Comparison of ENCODE assay signal across 14 cellular contexts in genomic region chr16:30969246-30969842, GRCh38. TPM values are rescaled to one million over a fixed set of nuclear protein-coding genes. Genes with fewer than 3 reads are reported as not detected.
DNase-seq lines count a peak whose midpoint lies in the region; ATAC-seq, FAIRE-seq and TF ChIP-seq lines count a peak whose summit lies in the region.
"Had no signal": no experiment of that assay in that cellular context is flagged by ENCODE, and none has a peak within 500 bp of the region (broad histone marks: within the 10 kb centered on the region; RNA-seq: fewer than 3 reads in every experiment).

No MANE protein-coding gene starts in this region.

- no TSS peak for BruUV-seq in HepG2 (replicated peaks; lab: Mats Ljungman, UMichigan)

- CTCF ChIA-PET in HepG2 (lab: Yijun Ruan, JAX; ENCODE audit: low intra/inter-chr PET ratio, low total read pairs), result no interaction called here

- H3K23ac ChIP-seq in trophoblast cell (ENCODE audit: low read length), result no peak overlapping the region

- no peak overlapping the region for H3K14ac ChIP-seq in trophoblast cell (ENCODE audit: low read length)

- no peak overlapping the region for H2AFZ ChIP-seq in HepG2 (ENCODE audit: low read length)
- no peak overlapping the region for H2AFZ ChIP-seq in trophoblast cell (ENCODE audit: insufficient read depth, low read length, poor library complexity)

- H4K20me1 ChIP-seq in HepG2 (ENCODE audit: insufficient read depth, low read length), result no peaks in the 10 kb centered on the region

- H3K4me2 ChIP-seq in HepG2 (ENCODE audit: low read depth, low read length) (no peak overlapping the region), trophoblast cell (ENCODE audit: low read length) (no peak overlapping the region)
- H3K4me2 ChIP-seq: BLaER1 had no signal

- TF ChIP-seq RAD21 in HepG2 (CRISPR knock-in tag; IDR thresholded peaks at IDR 0.05), result no peak

- WGBS in HepG2 (ENCODE audit: low lambda C conversion rate), result 95% methylated on average over 19 of the region's 19 CpGs
- 87% methylated on average over 6 of the region's 19 CpGs for WGBS in right lobe of liver (ENCODE audit: insufficient coverage, low coverage, low lambda C conversion rate, missing lambda C conversion rate)
- no CpG with 5 or more reads among the region's 19 CpGs for WGBS in trophoblast cell (ENCODE audit: extremely low coverage, insufficient coverage, insufficient read length)

- H3K4me1 ChIP-seq in HepG2 (ENCODE audit: insufficient read depth, low read length) (no peaks in the 10 kb centered on the region), right lobe of liver (no peaks in the 10 kb centered on the region), trophoblast cell (ENCODE audit: control insufficient read depth in 1 of 2, insufficient read depth in 2 of 2, low read length in 2 of 2) (no peaks in the 10 kb centered on the region)
- H3K4me1 ChIP-seq: BLaER1 had no signal

- POLR2A ChIA-PET in HepG2 (lab: Yijun Ruan, JAX), result interaction anchor here (0.7 kb wide), 1 partner anchor 401 kb away, joined by 3 read pairs; no protein-coding TSS in a partner anchor

- DNase-seq in HepG2 (ENCODE audit: low spot score) (no peak), right lobe of liver (no peak), trophoblast cell (no peak)
- DNase-seq: 8988T, DMS153, DMS79, GDM1, GOT3, H7 had no signal

- H2BK5ac ChIP-seq in trophoblast cell (ENCODE audit: low read depth, low read length, poor library complexity), result no peak overlapping the region

- H3K79me1 ChIP-seq in trophoblast cell (ENCODE audit: low read length), result no peaks in the 10 kb centered on the region

- no peak for TF ChIP-seq POLR2A in HepG2 (IDR thresholded peaks at IDR 0.05; ENCODE audit: insufficient read depth in 1 of 2, low read depth in 2 of 2, low read length in 2 of 2)
- no peak for TF ChIP-seq POLR2A in right lobe of liver (IDR thresholded peaks at IDR 0.05)

- H2BK12ac ChIP-seq in trophoblast cell (ENCODE audit: low read length), result no peak overlapping the region

- H4K91ac ChIP-seq in trophoblast cell (ENCODE audit: low read depth, low read length), result no peak overlapping the region

- no peak overlapping the region for H2BK120ac ChIP-seq in trophoblast cell (ENCODE audit: insufficient read depth, low read length, poor library complexity)

- H3K79me2 ChIP-seq in HepG2 (ENCODE audit: insufficient read depth, low read length) (no peaks in the 10 kb centered on the region), trophoblast cell (ENCODE audit: control insufficient read depth, insufficient read depth, low read length, poor library complexity) (no peaks in the 10 kb centered on the region)

- no peak overlapping the region for H3K27ac ChIP-seq in HepG2 (ENCODE audit: extremely low read length, insufficient read depth, low read length)
- H3K27ac ChIP-seq in right lobe of liver, result no peak overlapping the region
- H3K27ac ChIP-seq in trophoblast cell (ENCODE audit: low read depth, low read length), result no peak overlapping the region
- H3K27ac ChIP-seq: BLaER1 had no signal

- no peak for TF ChIP-seq CTCF in HepG2 (CRISPR knock-in tag; IDR thresholded peaks at IDR 0.05)
- TF ChIP-seq CTCF in right lobe of liver (IDR thresholded peaks at IDR 0.05), result no peak

- no peak overlapping the region for H3K4ac ChIP-seq in trophoblast cell (ENCODE audit: low read depth, low read length)

- H3K9me3 ChIP-seq in HepG2 (ENCODE audit: low read length), result no peaks in the 10 kb centered on the region
- no peaks in the 10 kb centered on the region for H3K9me3 ChIP-seq in right lobe of liver
- H3K9me3 ChIP-seq in trophoblast cell (ENCODE audit: insufficient read depth, low read depth, low read length), result no peaks in the 10 kb centered on the region
- H3K9me3 ChIP-seq: BLaER1 had no signal

- TF ChIP-seq EP300 in HepG2 (IDR thresholded peaks at IDR 0.05; ENCODE audit: low read depth in 2 of 2, low read length in 2 of 2) (no peak), HepG2 (CRISPR knock-in tag; IDR thresholded peaks at IDR 0.05; ENCODE audit: borderline replicate concordance) (no peak)

- no peak overlapping the region for H2AK5ac ChIP-seq in trophoblast cell (ENCODE audit: low read length)

- H3K27me3 ChIP-seq in HepG2 (ENCODE audit: control insufficient read depth in 1 of 2, insufficient read depth in 2 of 2, low read length in 2 of 2) (no peaks in the 10 kb centered on the region), right lobe of liver (no peaks in the 10 kb centered on the region), trophoblast cell (ENCODE audit: insufficient read depth, low read length) (no peaks in the 10 kb centered on the region)
- H3K27me3 ChIP-seq: BLaER1 had no signal

- intact Hi-C loops in HepG2 (cut with micrococcal nuclease; ENCODE audit: unreplicated experiment), result no loop called here
- intact Hi-C loops in right lobe of liver (cut with DNase I), result no loop called here

- H4K8ac ChIP-seq in trophoblast cell (ENCODE audit: low read depth, low read length), result no peak overlapping the region

- H4K12ac ChIP-seq in trophoblast cell (ENCODE audit: low read depth, low read length), result no peak overlapping the region

- ATAC-seq in HepG2 (no peak), right lobe of liver (no peak), GM18870 (IDR thresholded peaks at IDR 0.05; ENCODE audit: unreplicated experiment) (no peak)
- ATAC-seq: HCT116 had no signal

- in situ Hi-C loops in HepG2 (cut with HindIII; ENCODE audit: extremely low pct_ligation_motif_present, low pct_unique_long_range_greater_than_20kb), result no loop called here

- H3K36me3 ChIP-seq in HepG2 (replicated peaks in 1 of 2; ENCODE audit: control insufficient read depth in 1 of 2, insufficient read depth in 2 of 2, low read length in 2 of 2), result peaks cover 60 to 85% of the 10 kb centered on the region in 2 experiments
- H3K36me3 ChIP-seq in right lobe of liver, result peaks cover 0 to 88% (median 44%) of the 10 kb centered on the region in 4 donors
- peaks cover 75 to 87% of the 10 kb centered on the region in 2 experiments for H3K36me3 ChIP-seq in trophoblast cell (ENCODE audit: control insufficient read depth in 1 of 2, insufficient read depth in 2 of 2, low read length in 2 of 2)

- no peak overlapping the region for H3K18ac ChIP-seq in trophoblast cell (ENCODE audit: low read length)

- H3K9ac ChIP-seq in HepG2 (ENCODE audit: insufficient read depth, low read depth, low read length) (no peak overlapping the region), trophoblast cell (ENCODE audit: low read length) (no peak overlapping the region)
- H3K9ac ChIP-seq: BLaER1 had no signal

- FAIRE-seq in HepG2 (lab: Jason Lieb, UNC), result no peak

- H3K4me3 ChIP-seq in HepG2 (replicated peaks in 1 of 3; ENCODE audit: insufficient read depth in 1 of 3, low read depth in 2 of 3, low read length in 3 of 3) (no peak overlapping the region), right lobe of liver (no peak overlapping the region), trophoblast cell (ENCODE audit: low read depth, low read length) (no peak overlapping the region)
- H3K4me3 ChIP-seq: BLaER1 had no signal

RNA-seq across cellular contexts. Expression of gene SETD1A, which starts 11.8 kb away (rescaled TPM):
- total RNA-seq in HepG2 (2016; rRNA removed; fragmentation: Illumina TruSeq; extraction: Trizol) (3.6 and 5.6 TPM in 2 replicates), right lobe of liver (1 to 10 TPM; 3.7 to 7.4 (median 6.9) TPM)
- 7.1 and 10.5 TPM in 2 replicates for total RNA-seq in HepG2 (2016; cell fraction: cytosol; rRNA removed; fragmentation: Illumina TruSeq; extraction: Trizol; ENCODE audit: low read depth)
- 3.1 and 5.4 TPM in 2 replicates for total RNA-seq in HepG2 (2016; cell fraction: insoluble cytoplasmic fraction; rRNA removed; fragmentation: Illumina TruSeq; extraction: Trizol)
- total RNA-seq in HepG2 (2016; cell fraction: membrane; rRNA removed; fragmentation: Illumina TruSeq; extraction: Trizol), result 4.3 and 6.1 TPM in 2 replicates
- total RNA-seq in HepG2 (2016; cell fraction: nucleus; rRNA removed; fragmentation: Illumina TruSeq; extraction: Trizol), result 6.3 and 8.6 TPM in 2 replicates
- polyA plus RNA-seq in HepG2 (2011; rRNA removed), result 3.2 and 3.8 TPM in 2 replicates
- 1.6 and 2.0 TPM in 2 replicates for polyA plus RNA-seq in HepG2 (2011; cell fraction: cytosol; rRNA removed)
- 23.9 and 35.1 TPM in 2 replicates for polyA plus RNA-seq in HepG2 (2011; cell fraction: nucleus; rRNA removed)
- 15.4 and 28.2 TPM in 2 replicates for polyA plus RNA-seq in HepG2 (2012)
- 0.57 and 1.4 TPM in 2 replicates for polyA plus RNA-seq in HepG2 (2016; cell fraction: cytosol; fragmentation: Illumina TruSeq; extraction: Trizol; ENCODE audit: low read depth)
- 10.9 and 15.4 TPM in 2 replicates for polyA plus RNA-seq in HepG2 (2016; cell fraction: insoluble cytoplasmic fraction; fragmentation: Illumina TruSeq; extraction: Trizol; ENCODE audit: low read depth)
- 2.9 and 3.9 TPM in 2 replicates for polyA plus RNA-seq in HepG2 (2016; cell fraction: membrane; fragmentation: Illumina TruSeq; extraction: Trizol; ENCODE audit: low read depth)
- 43.7 and 55.5 TPM in 2 replicates for polyA plus RNA-seq in HepG2 (2016; cell fraction: nucleus; fragmentation: Illumina TruSeq; extraction: Trizol; ENCODE audit: insufficient read depth, low read depth)
- 5.5 and 8.7 TPM in 2 replicates for polyA minus RNA-seq in HepG2 (2011; rRNA and poly(A)+ RNA removed; ENCODE audit: low replicate concordance)
- 2.8 and 3.1 TPM in 2 replicates for polyA minus RNA-seq in HepG2 (2011; cell fraction: cytosol; rRNA and poly(A)+ RNA removed)
- polyA minus RNA-seq in HepG2 (2011; cell fraction: nucleus; rRNA and poly(A)+ RNA removed), result 7.0 and 11.2 TPM in 2 replicates
- 14.9 and 15.0 TPM in 2 replicates for polyA plus RNA-seq in trophoblast cell (2013)

RNA-seq across cellular contexts. Expression of gene HSD3B7, which starts 15.7 kb away (rescaled TPM):
- total RNA-seq in HepG2 (2016; rRNA removed; fragmentation: Illumina TruSeq; extraction: Trizol), result 58.8 and 69.7 TPM in 2 replicates
- total RNA-seq in HepG2 (2016; cell fraction: cytosol; rRNA removed; fragmentation: Illumina TruSeq; extraction: Trizol; ENCODE audit: low read depth), result 12.1 and 14.2 TPM in 2 replicates
- total RNA-seq in HepG2 (2016; cell fraction: insoluble cytoplasmic fraction; rRNA removed; fragmentation: Illumina TruSeq; extraction: Trizol), result 53.9 and 70.3 TPM in 2 replicates
- 26.6 and 27.7 TPM in 2 replicates for total RNA-seq in HepG2 (2016; cell fraction: membrane; rRNA removed; fragmentation: Illumina TruSeq; extraction: Trizol)
- total RNA-seq in HepG2 (2016; cell fraction: nucleus; rRNA removed; fragmentation: Illumina TruSeq; extraction: Trizol), result 36.3 and 39.5 TPM in 2 replicates
- polyA plus RNA-seq in HepG2 (2011; rRNA removed), result 32.9 and 40.9 TPM in 2 replicates
- polyA plus RNA-seq in HepG2 (2011; cell fraction: cytosol; rRNA removed), result 29.8 and 45.1 TPM in 2 replicates
- polyA plus RNA-seq in HepG2 (2011; cell fraction: nucleus; rRNA removed), result 63.4 and 68.4 TPM in 2 replicates
- 14.8 and 17.8 TPM in 2 replicates for polyA plus RNA-seq in HepG2 (2012)
- polyA plus RNA-seq in HepG2 (2016; cell fraction: cytosol; fragmentation: Illumina TruSeq; extraction: Trizol; ENCODE audit: low read depth), result 10.6 and 11.9 TPM in 2 replicates
- polyA plus RNA-seq in HepG2 (2016; cell fraction: insoluble cytoplasmic fraction; fragmentation: Illumina TruSeq; extraction: Trizol; ENCODE audit: low read depth), result 43.4 and 50.5 TPM in 2 replicates
- polyA plus RNA-seq in HepG2 (2016; cell fraction: membrane; fragmentation: Illumina TruSeq; extraction: Trizol; ENCODE audit: low read depth), result 18.0 and 19.2 TPM in 2 replicates
- polyA plus RNA-seq in HepG2 (2016; cell fraction: nucleus; fragmentation: Illumina TruSeq; extraction: Trizol; ENCODE audit: insufficient read depth, low read depth), result 69.7 and 71.0 TPM in 2 replicates
- polyA minus RNA-seq in HepG2 (2011; rRNA and poly(A)+ RNA removed; ENCODE audit: low replicate concordance), result 11.6 and 56.6 TPM in 2 replicates
- polyA minus RNA-seq in HepG2 (2011; cell fraction: cytosol; rRNA and poly(A)+ RNA removed), result 19.8 and 20.1 TPM in 2 replicates
- 5.0 and 5.8 TPM in 2 replicates for polyA minus RNA-seq in HepG2 (2011; cell fraction: nucleus; rRNA and poly(A)+ RNA removed)
- 100 to 1,000 TPM in 3 of 6 experiments, 10 to 100 TPM in 3; 54.6 to 219 (median 86.9) TPM for total RNA-seq in right lobe of liver
- polyA plus RNA-seq in trophoblast cell (2013), result 1.3 and 1.6 TPM in 2 replicates

RNA-seq across cellular contexts. Expression of gene ORAI3, which starts 20.5 kb away (rescaled TPM):
- total RNA-seq in HepG2 (2016; rRNA removed; fragmentation: Illumina TruSeq; extraction: Trizol) (6.3 and 11.4 TPM in 2 replicates), right lobe of liver (10 to 100 TPM; 27.7 to 56.6 (median 31.6) TPM)
- total RNA-seq in HepG2 (2016; cell fraction: cytosol; rRNA removed; fragmentation: Illumina TruSeq; extraction: Trizol; ENCODE audit: low read depth), result 3.1 and 3.3 TPM in 2 replicates
- total RNA-seq in HepG2 (2016; cell fraction: insoluble cytoplasmic fraction; rRNA removed; fragmentation: Illumina TruSeq; extraction: Trizol), result 6.8 and 11.0 TPM in 2 replicates
- 6.6 and 6.9 TPM in 2 replicates for total RNA-seq in HepG2 (2016; cell fraction: membrane; rRNA removed; fragmentation: Illumina TruSeq; extraction: Trizol)
- total RNA-seq in HepG2 (2016; cell fraction: nucleus; rRNA removed; fragmentation: Illumina TruSeq; extraction: Trizol), result 9.5 and 9.8 TPM in 2 replicates
- polyA plus RNA-seq in HepG2 (2011; rRNA removed), result 32.0 and 41.3 TPM in 2 replicates
- 40.6 and 43.1 TPM in 2 replicates for polyA plus RNA-seq in HepG2 (2011; cell fraction: cytosol; rRNA removed)
- polyA plus RNA-seq in HepG2 (2011; cell fraction: nucleus; rRNA removed), result 24.2 and 26.2 TPM in 2 replicates
- polyA plus RNA-seq in HepG2 (2012), result 8.4 and 8.8 TPM in 2 replicates
- polyA plus RNA-seq in HepG2 (2016; cell fraction: cytosol; fragmentation: Illumina TruSeq; extraction: Trizol; ENCODE audit: low read depth), result 2.0 and 3.1 TPM in 2 replicates
- 6.2 and 7.6 TPM in 2 replicates for polyA plus RNA-seq in HepG2 (2016; cell fraction: insoluble cytoplasmic fraction; fragmentation: Illumina TruSeq; extraction: Trizol; ENCODE audit: low read depth)
- polyA plus RNA-seq in HepG2 (2016; cell fraction: membrane; fragmentation: Illumina TruSeq; extraction: Trizol; ENCODE audit: low read depth), result 4.8 and 5.1 TPM in 2 replicates
- 14.8 and 15.7 TPM in 2 replicates for polyA plus RNA-seq in HepG2 (2016; cell fraction: nucleus; fragmentation: Illumina TruSeq; extraction: Trizol; ENCODE audit: insufficient read depth, low read depth)
- polyA minus RNA-seq in HepG2 (2011; rRNA and poly(A)+ RNA removed; ENCODE audit: low replicate concordance), result 9.3 and 112 TPM in 2 replicates
- polyA minus RNA-seq in HepG2 (2011; cell fraction: cytosol; rRNA and poly(A)+ RNA removed), result 19.9 and 21.3 TPM in 2 replicates
- polyA minus RNA-seq in HepG2 (2011; cell fraction: nucleus; rRNA and poly(A)+ RNA removed), result 9.7 and 16.2 TPM in 2 replicates
- polyA plus RNA-seq in trophoblast cell (2013), result 14.3 and 15.9 TPM in 2 replicates

RNA-seq across cellular contexts. Expression of gene STX1B, which starts 41.1 kb away (rescaled TPM):
- total RNA-seq in HepG2 (2016; rRNA removed; fragmentation: Illumina TruSeq; extraction: Trizol), result 1.7 and 3.0 TPM in 2 replicates
- total RNA-seq in HepG2 (2016; cell fraction: cytosol; rRNA removed; fragmentation: Illumina TruSeq; extraction: Trizol; ENCODE audit: low read depth), result 3.7 and 5.0 TPM in 2 replicates
- 1.00 and 4.0 TPM in 2 replicates for total RNA-seq in HepG2 (2016; cell fraction: insoluble cytoplasmic fraction; rRNA removed; fragmentation: Illumina TruSeq; extraction: Trizol)
- 3.5 TPM in 2 replicates for total RNA-seq in HepG2 (2016; cell fraction: membrane; rRNA removed; fragmentation: Illumina TruSeq; extraction: Trizol)
- 3.8 and 7.5 TPM in 2 replicates for total RNA-seq in HepG2 (2016; cell fraction: nucleus; rRNA removed; fragmentation: Illumina TruSeq; extraction: Trizol)
- polyA plus RNA-seq in HepG2 (2011; rRNA removed), result 1.3 and 2.1 TPM in 2 replicates
- 0.55 and 0.67 TPM in 2 replicates for polyA plus RNA-seq in HepG2 (2011; cell fraction: cytosol; rRNA removed)
- polyA plus RNA-seq in HepG2 (2011; cell fraction: nucleus; rRNA removed), result 9.0 and 9.4 TPM in 2 replicates
- polyA plus RNA-seq in HepG2 (2012), result 1.1 and 1.5 TPM in 2 replicates
- polyA plus RNA-seq in HepG2 (2016; cell fraction: cytosol; fragmentation: Illumina TruSeq; extraction: Trizol; ENCODE audit: low read depth), result 2.1 and 2.2 TPM in 2 replicates
- 0.69 and 0.76 TPM in 2 replicates for polyA plus RNA-seq in HepG2 (2016; cell fraction: insoluble cytoplasmic fraction; fragmentation: Illumina TruSeq; extraction: Trizol; ENCODE audit: low read depth)
- 1.4 and 1.9 TPM in 2 replicates for polyA plus RNA-seq in HepG2 (2016; cell fraction: membrane; fragmentation: Illumina TruSeq; extraction: Trizol; ENCODE audit: low read depth)
- polyA plus RNA-seq in HepG2 (2016; cell fraction: nucleus; fragmentation: Illumina TruSeq; extraction: Trizol; ENCODE audit: insufficient read depth, low read depth), result 10.6 and 11.3 TPM in 2 replicates
- 2.6 and 7.4 TPM in 2 replicates for polyA minus RNA-seq in HepG2 (2011; rRNA and poly(A)+ RNA removed; ENCODE audit: low replicate concordance)
- 0.26 and 0.69 TPM in 2 replicates for polyA minus RNA-seq in HepG2 (2011; cell fraction: cytosol; rRNA and poly(A)+ RNA removed)
- polyA minus RNA-seq in HepG2 (2011; cell fraction: nucleus; rRNA and poly(A)+ RNA removed), result 9.0 and 11.2 TPM in 2 replicates
- total RNA-seq in right lobe of liver, result 1 to 10 TPM in 4 of 6 experiments, under 1 TPM in 2; 0.61 to 4.5 (median 2.6) TPM
- polyA plus RNA-seq in trophoblast cell (2013), result 0.19 and 0.23 TPM in 2 replicates
- polyA plus RNA-seq: CD14-positive monocyte; CD4-positive, alpha-beta memory T cell had no signal

RNA-seq across cellular contexts. Expression of gene FBXL19, which starts 46.0 kb away (rescaled TPM):
- total RNA-seq in HepG2 (2016; rRNA removed; fragmentation: Illumina TruSeq; extraction: Trizol) (7.4 and 13.7 TPM in 2 replicates), right lobe of liver (1 to 10 TPM; 2.8 to 8.0 (median 3.4) TPM)
- total RNA-seq in HepG2 (2016; cell fraction: cytosol; rRNA removed; fragmentation: Illumina TruSeq; extraction: Trizol; ENCODE audit: low read depth), result 0.88 and 1.0 TPM in 2 replicates
- total RNA-seq in HepG2 (2016; cell fraction: insoluble cytoplasmic fraction; rRNA removed; fragmentation: Illumina TruSeq; extraction: Trizol), result 7.5 and 14.8 TPM in 2 replicates
- total RNA-seq in HepG2 (2016; cell fraction: membrane; rRNA removed; fragmentation: Illumina TruSeq; extraction: Trizol), result 3.5 and 3.7 TPM in 2 replicates
- 7.2 and 8.5 TPM in 2 replicates for total RNA-seq in HepG2 (2016; cell fraction: nucleus; rRNA removed; fragmentation: Illumina TruSeq; extraction: Trizol)
- 6.0 and 10.1 TPM in 2 replicates for polyA plus RNA-seq in HepG2 (2011; rRNA removed)
- 4.8 and 8.3 TPM in 2 replicates for polyA plus RNA-seq in HepG2 (2011; cell fraction: cytosol; rRNA removed)
- polyA plus RNA-seq in HepG2 (2011; cell fraction: nucleus; rRNA removed), result 32.6 and 42.1 TPM in 2 replicates
- polyA plus RNA-seq in HepG2 (2012), result 6.0 and 7.5 TPM in 2 replicates
- 0.59 and 0.62 TPM in 2 replicates for polyA plus RNA-seq in HepG2 (2016; cell fraction: cytosol; fragmentation: Illumina TruSeq; extraction: Trizol; ENCODE audit: low read depth)
- polyA plus RNA-seq in HepG2 (2016; cell fraction: insoluble cytoplasmic fraction; fragmentation: Illumina TruSeq; extraction: Trizol; ENCODE audit: low read depth), result 8.3 and 8.7 TPM in 2 replicates
- 2.0 and 2.5 TPM in 2 replicates for polyA plus RNA-seq in HepG2 (2016; cell fraction: membrane; fragmentation: Illumina TruSeq; extraction: Trizol; ENCODE audit: low read depth)
- 18.4 and 19.3 TPM in 2 replicates for polyA plus RNA-seq in HepG2 (2016; cell fraction: nucleus; fragmentation: Illumina TruSeq; extraction: Trizol; ENCODE audit: insufficient read depth, low read depth)
- 9.2 and 19.5 TPM in 2 replicates for polyA minus RNA-seq in HepG2 (2011; rRNA and poly(A)+ RNA removed; ENCODE audit: low replicate concordance)
- 8.9 and 9.6 TPM in 2 replicates for polyA minus RNA-seq in HepG2 (2011; cell fraction: cytosol; rRNA and poly(A)+ RNA removed)
- polyA minus RNA-seq in HepG2 (2011; cell fraction: nucleus; rRNA and poly(A)+ RNA removed), result 6.3 and 7.0 TPM in 2 replicates
- 36.4 and 36.8 TPM in 2 replicates for polyA plus RNA-seq in trophoblast cell (2013)
